8 cellular contexts compared by ENCODE assay signal in the genomic region with DNA sequence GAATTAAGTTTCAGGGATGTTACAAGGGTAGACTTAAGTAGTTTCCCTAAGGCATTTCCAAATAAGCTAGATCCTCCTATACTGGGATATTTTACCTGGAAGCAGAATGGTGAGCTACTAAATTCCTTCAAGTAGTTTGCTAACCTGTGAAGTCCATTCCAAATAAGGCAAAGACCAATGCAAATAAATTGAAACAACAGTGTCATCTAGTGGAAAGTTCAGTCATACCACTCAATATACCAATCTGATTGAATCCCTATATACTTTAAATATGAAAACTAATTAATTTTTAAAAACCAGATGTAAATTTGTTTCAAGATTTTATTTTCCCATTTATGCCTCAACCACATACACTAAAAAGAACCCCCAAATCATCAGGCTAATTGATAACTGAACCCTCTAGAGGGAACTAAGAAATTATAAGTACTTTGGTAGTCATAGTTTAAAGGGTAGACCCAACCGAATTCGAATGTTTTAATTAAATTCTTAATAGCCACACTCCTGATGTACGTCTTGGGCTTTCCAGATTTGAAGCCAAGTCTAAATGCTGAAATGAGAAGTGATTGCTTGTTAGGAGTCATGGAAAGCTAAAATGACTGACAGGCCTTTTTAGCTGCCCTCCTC.
A peak's percentile ranks its signal among the peaks of the same experiment; 100 is the strongest.
DNase-seq lines count a peak whose midpoint lies in the region; ATAC-seq and TF ChIP-seq lines count a peak whose summit lies in the region.

No MANE protein-coding gene starts in this region.

- ATAC-seq in GM21360 (IDR thresholded peaks at IDR 0.05; ENCODE audit: unreplicated experiment) (peak; percentile 63), left lobe of liver (peak; percentile 58), HG02970 (IDR thresholded peaks at IDR 0.05; ENCODE audit: low FRiP score, unreplicated experiment) (no peak), HG03457 (IDR thresholded peaks at IDR 0.05; ENCODE audit: unreplicated experiment) (no peak)

- DNase-seq in CD1c-positive myeloid dendritic cell (ENCODE audit: extremely low spot score), result peak; percentile 9
- peak in 2 of 3 experiments; percentile 56 to 82 for DNase-seq in NCI-H1417 (lab: John Stamatoyannopoulos, UW)
- DNase-seq in astrocyte of the spinal cord (ENCODE audit: low read depth, low spot score), result peak; percentile 69
- no peak for DNase-seq in left lobe of liver (ENCODE audit: low spot score)
- DNase-seq in effector CD8-positive, alpha-beta T cell (lab: John Stamatoyannopoulos, UW), result no peak

- in situ Hi-C loops in astrocyte of the spinal cord (cut with HindIII; ENCODE audit: low sequenced_read_pairs), result no loop called here

- peak; percentile 65 for TF ChIP-seq CTCF in astrocyte of the spinal cord (IDR thresholded peaks at IDR 0.05; ENCODE audit: low read depth, low read length)

- H3K4me3 ChIP-seq in astrocyte of the spinal cord (ENCODE audit: low read depth, low read length), result no peak overlapping the region

Comparison
In these comparisons a context has a peak if more than half of its experiments do, and no peak if none do; other contexts are left out.
1. DNase-seq: peak in CD1c-positive myeloid dendritic cell (single experiment), NCI-H1417 (2 of 3) and astrocyte of the spinal cord (single experiment); none in left lobe of liver (single experiment) and effector CD8-positive, alpha-beta T cell (single experiment).
2. ATAC-seq: peak in GM21360 (single experiment) and left lobe of liver (single experiment); none in HG02970 (single experiment) and HG03457 (single experiment).